In genomic region chr3:121690777-121691405, GRCh38 we compare ENCODE assay signal across 14 cellular contexts.
DNase-seq lines count a peak whose midpoint lies in the region; ATAC-seq and TF ChIP-seq lines count a peak whose summit lies in the region.
"Had no signal": no experiment of that assay in that cellular context is flagged by ENCODE, and none has a peak within 500 bp of the region (broad histone marks: within the 10 kb centered on the region; RNA-seq: fewer than 3 reads in every experiment).

No MANE protein-coding gene starts in this region.

- no peaks in the 10 kb centered on the region for H3K27me3 Mint-ChIP-seq in activated T-cell treated with anti-CD3 and anti-CD28 coated beads, Interleukin-2, amount 50 U/mL, for 24 hours

- H3K9me3 ChIP-seq in MM.1S (replicated peaks; ENCODE audit: insufficient read depth, low read length), result no peaks in the 10 kb centered on the region
- peaks cover 4% of the 10 kb centered on the region for H3K9me3 ChIP-seq in WERI-Rb-1 (ENCODE audit: severe bottlenecking)
- H3K9me3 ChIP-seq: tibial artery had no signal

- peak; percentile 70 for ATAC-seq in GM21529 (IDR thresholded peaks at IDR 0.05; ENCODE audit: unreplicated experiment)
- ATAC-seq: HCT116 had no signal

- no peak overlapping the region for H3K4me3 Mint-ChIP-seq in activated T-cell treated with anti-CD3 and anti-CD28 coated beads, Interleukin-2, amount 50 U/mL, for 24 hours
- H3K4me3 Mint-ChIP-seq: brain had no signal

- H3K4me3 ChIP-seq in MM.1S (ENCODE audit: low read length), result no peak overlapping the region
- H3K4me3 ChIP-seq in WERI-Rb-1 (ENCODE audit: low read depth, low read length), result no peak overlapping the region
- H3K4me3 ChIP-seq: tibial artery had no signal

- no peaks in the 10 kb centered on the region for H4K20me1 ChIP-seq in MM.1S (ENCODE audit: insufficient read depth, low read length)

- H2AFZ ChIP-seq in MM.1S (ENCODE audit: low read length), result no peak overlapping the region
- H2AFZ ChIP-seq: parathyroid adenoma had no signal

- peak overlapping the region; percentile 14 for H3K4me2 ChIP-seq in MM.1S (ENCODE audit: low read depth, low read length)

- H3K9me2 ChIP-seq in MM.1S (replicated peaks; ENCODE audit: insufficient read depth, low read length), result no peaks in the 10 kb centered on the region

- peaks cover 59% of the 10 kb centered on the region for H3K36me3 Mint-ChIP-seq in activated T-cell treated with anti-CD3 and anti-CD28 coated beads, Interleukin-2, amount 50 U/mL, for 24 hours (ENCODE audit: low read depth)

- TF ChIP-seq CTCF in MM.1S (IDR thresholded peaks at IDR 0.05; ENCODE audit: low read length) (no peak), WERI-Rb-1 (IDR thresholded peaks at IDR 0.05; ENCODE audit: low read depth, low read length) (no peak)

- peak overlapping the region; percentile 56; the same call in 1 of the 2 replicates for H3K27ac ChIP-seq in MM.1S (ENCODE audit: low read length)
- H3K27ac ChIP-seq in WERI-Rb-1, result no peak overlapping the region
- H3K27ac ChIP-seq: parathyroid adenoma, tibial artery had no signal

- H3K79me2 ChIP-seq in MM.1S (ENCODE audit: low read length), result no peaks in the 10 kb centered on the region
- H3K79me2 ChIP-seq: parathyroid adenoma had no signal

- H3K27ac Mint-ChIP-seq in activated T-cell treated with anti-CD3 and anti-CD28 coated beads, Interleukin-2, amount 50 U/mL, for 24 hours, result peak overlapping the region; percentile 23
- H3K27ac Mint-ChIP-seq: brain had no signal

- H3K27me3 ChIP-seq in MM.1S (replicated peaks; ENCODE audit: insufficient read depth, low read length), result no peaks in the 10 kb centered on the region
- H3K27me3 ChIP-seq in WERI-Rb-1 (ENCODE audit: insufficient read depth, low read depth, severe bottlenecking), result no peaks in the 10 kb centered on the region
- H3K27me3 ChIP-seq: tibial artery had no signal

- no peaks in the 10 kb centered on the region for H3K9me3 Mint-ChIP-seq in activated T-cell treated with anti-CD3 and anti-CD28 coated beads, Interleukin-2, amount 50 U/mL, for 24 hours

- H3K36me3 ChIP-seq in MM.1S (replicated peaks; ENCODE audit: insufficient read depth, low read length), result no peaks in the 10 kb centered on the region
- peaks cover 67% of the 10 kb centered on the region for H3K36me3 ChIP-seq in WERI-Rb-1

- peaks cover 20% of the 10 kb centered on the region for H3K4me1 ChIP-seq in MM.1S (ENCODE audit: low read length)
- H3K4me1 ChIP-seq: parathyroid adenoma, tibial artery had no signal

- no peak overlapping the region for H3K9ac ChIP-seq in MM.1S (ENCODE audit: low read length)
- H3K9ac ChIP-seq: parathyroid adenoma had no signal

- DNase-seq in activated T-cell treated with anti-CD3 and anti-CD28 coated beads, Interleukin-2, amount 50 U/mL, for 24 hours, result no peak
- no peak for DNase-seq in activated T-cell treated with anti-CD3 and anti-CD28 coated beads, Interleukin-2, amount 50 U/mL, for 1 hour
- DNase-seq in MM.1S (peak; percentile 46), pons (ENCODE audit: low spot score) (peak; percentile 37), WERI-Rb-1 (no peak), cerebellar cortex (ENCODE audit: low spot score) (no peak), DMS53 treated with DMSO at 0.1 percent for 48 hours (lab: John Stamatoyannopoulos, UW; ENCODE audit: unreplicated experiment) (no peak)
- DNase-seq: activated CD4-positive, CD25-positive, alpha-beta regulatory T cell treated with anti-CD3 and anti-CD28 coated beads, Interleukin-2, amount 50 U/mL, for 72 hours; SHP77; tibial artery had no signal

- H3F3A ChIP-seq in MM.1S (ENCODE audit: insufficient read depth, low read length), result peaks cover 19% of the 10 kb centered on the region

- H3K4me1 Mint-ChIP-seq in activated T-cell treated with anti-CD3 and anti-CD28 coated beads, Interleukin-2, amount 50 U/mL, for 24 hours (ENCODE audit: low read depth), result peaks cover 10% of the 10 kb centered on the region
- H3K4me1 Mint-ChIP-seq: brain had no signal

Comparison
In these comparisons a context has a peak if more than half of its experiments do, and no peak if none do; other contexts are left out.
1. DNase-seq: peak in MM.1S (single experiment) and pons (single experiment); none in activated T-cell treated with anti-CD3 and anti-CD28 coated beads, Interleukin-2, amount 50 U/mL, for 24 hours (single experiment), activated T-cell treated with anti-CD3 and anti-CD28 coated beads, Interleukin-2, amount 50 U/mL, for 1 hour (single experiment), WERI-Rb-1 (single experiment), cerebellar cortex (single experiment) and DMS53 treated with DMSO at 0.1 percent for 48 hours (single experiment).